In genomic region chr11:12125609-12126149, GRCh38 we compare ENCODE assay signal across 12 cellular contexts. TPM values are rescaled to one million over a fixed set of nuclear protein-coding genes. Genes with fewer than 3 reads are reported as not detected.
A peak's percentile ranks its signal among the peaks of the same experiment; 100 is the strongest.
DNase-seq lines count a peak whose midpoint lies in the region; ATAC-seq, FAIRE-seq and TF ChIP-seq lines count a peak whose summit lies in the region.
"Had no signal": no experiment of that assay in that cellular context is flagged by ENCODE, and none has a peak within 500 bp of the region (broad histone marks: within the 10 kb centered on the region; RNA-seq: fewer than 3 reads in every experiment).

No MANE protein-coding gene starts in this region.

- DNase-seq in A549 (ENCODE audit: low read depth in 1 of 2, low spot score in 1 of 2): no peak
- peak; percentile 29 for DNase-seq in HCT116 (ENCODE audit: low read depth, low spot score)
- DNase-seq in brain microvascular endothelial cell: no peak
- DNase-seq in left lung: no peak
- no peak for DNase-seq in NCI-H146 treated with DMSO at 0.1 percent for 48 hours (lab: John Stamatoyannopoulos, UW; ENCODE audit: unreplicated experiment)
- no peak for DNase-seq in NCI-H345 (lab: John Stamatoyannopoulos, UW)
- DNase-seq in AG20443 (ENCODE audit: low spot score): no peak
- no peak for DNase-seq in NCI-H1436 (lab: John Stamatoyannopoulos, UW)
- DNase-seq: anterior cingulate cortex had no signal

- H3K4me1 ChIP-seq in A549: peaks cover 55% of the 10 kb centered on the region
- H3K4me1 ChIP-seq in HCT116 (ENCODE audit: control insufficient read depth in 1 of 2, insufficient read depth in 2 of 2, low read length in 2 of 2): peaks cover 19 to 57% of the 10 kb centered on the region in 2 experiments
- H3K4me1 ChIP-seq in left lung: peaks cover 31 to 80% of the 10 kb centered on the region in 2 donors
- H3K4me1 ChIP-seq: prostate gland had no signal

- 70% methylated on average over 4 of the region's 4 CpGs for WGBS in A549 (ENCODE audit: missing lambda C conversion rate)

- in situ Hi-C loops in brain microvascular endothelial cell (cut with HindIII; ENCODE audit: low pct_ligation_motif_present, low sequenced_read_pairs): no loop called here

- H4K20me1 ChIP-seq in HCT116 (ENCODE audit: insufficient read depth): no peaks in the 10 kb centered on the region
- H4K20me1 ChIP-seq: BLaER1 had no signal

- no peak for FAIRE-seq in A549 (lab: Jason Lieb, UNC)

- H3K79me2 ChIP-seq in HCT116 (ENCODE audit: insufficient read depth, low read length): peaks cover 7% of the 10 kb centered on the region; the same call in 1 of the 2 replicates

- no peak for TF ChIP-seq POLR2A in A549 (IDR thresholded peaks at IDR 0.05; ENCODE audit: low read length)
- TF ChIP-seq POLR2A in HCT116 (IDR thresholded peaks at IDR 0.05; ENCODE audit: borderline replicate concordance, extremely low read depth, insufficient read depth, insufficient read length): no peak

- RAD21 ChIA-PET in HCT116 (lab: Charles Lee; ENCODE audit: low non-redundant PET in 1 of 2, low total read pairs in 2 of 2, uncharacterized antibody in 2 of 2, unreplicated experiment in 2 of 2): interaction anchor here in 1 of 2 experiments (1.5 kb wide), 1 partner anchor 156 kb away, joined by 3 read pairs; no protein-coding TSS in a partner anchor

- BruUV-seq in HCT116 (replicated peaks; lab: Mats Ljungman, UMichigan): no TSS peak

- H3K4me3 ChIP-seq in A549: no peak overlapping the region
- 0 out of 4 replicates have a peak overlapping the region, but pooled peaks of 1 of the 2 experiments have one; percentile 9 for H3K4me3 ChIP-seq in HCT116 (replicated peaks in 1 of 2; ENCODE audit: low read depth in 1 of 2, low read length in 2 of 2)
- no peak overlapping the region for H3K4me3 ChIP-seq in brain microvascular endothelial cell (ENCODE audit: low read depth, low read length)
- no peak overlapping the region for H3K4me3 ChIP-seq in left lung
- H3K4me3 ChIP-seq: BLaER1, prostate gland had no signal

- no peaks in the 10 kb centered on the region for H3K9me3 ChIP-seq in A549
- no peaks in the 10 kb centered on the region for H3K9me3 ChIP-seq in HCT116 (ENCODE audit: control insufficient read depth in 1 of 2, insufficient read depth in 1 of 2, low read depth in 1 of 2, low read length in 2 of 2)
- H3K9me3 ChIP-seq in left lung: no peaks in the 10 kb centered on the region
- H3K9me3 ChIP-seq: BLaER1, prostate gland had no signal

- CTCF ChIA-PET in A549 (lab: Yijun Ruan, JAX) (interaction anchor here (0.7 to 2.2 kb wide), 6 partner anchors 22 to 156 kb away, joined by 3 to 14 read pairs (median 4); no protein-coding TSS in a partner anchor), HCT116 (lab: Charles Lee) (interaction anchor here (0.9 kb wide), 1 partner anchor 156 kb away, joined by 3 read pairs; no protein-coding TSS in a partner anchor)

- peak overlapping the region; percentile 38 for H3K9ac ChIP-seq in HCT116 (ENCODE audit: low read length)
- H3K9ac ChIP-seq: BLaER1 had no signal

- H3K27me3 ChIP-seq in HCT116 (ENCODE audit: insufficient read depth, low read length): no peaks in the 10 kb centered on the region
- H3K27me3 ChIP-seq in brain microvascular endothelial cell (replicated peaks): no peaks in the 10 kb centered on the region
- no peaks in the 10 kb centered on the region for H3K27me3 ChIP-seq in left lung
- H3K27me3 ChIP-seq: BLaER1 had no signal

- TF ChIP-seq RAD21 in A549 (conservative IDR thresholded peaks at IDR 0.05 in 1 of 2, IDR thresholded peaks at IDR 0.05 in 1 of 2) (no peak), HCT116 (IDR thresholded peaks at IDR 0.05; ENCODE audit: low read depth) (no peak)

- H3K36me3 ChIP-seq in HCT116 (ENCODE audit: control insufficient read depth in 1 of 2, insufficient read depth in 2 of 2, low read length in 2 of 2) (no peaks in the 10 kb centered on the region), brain microvascular endothelial cell (replicated peaks) (peaks cover 73% of the 10 kb centered on the region), left lung (no peaks in the 10 kb centered on the region)
- H3K36me3 ChIP-seq: BLaER1, prostate gland had no signal

- no peak for ATAC-seq in A549
- peak; percentile 77 for ATAC-seq in HCT116
- peak; percentile 74 for ATAC-seq in left lung
- ATAC-seq: stimulated activated memory B cell treated with anti-CD40 and anti-IgM and Interleukin-4, amounts not matched to agents 10 μg/mL and 1 μg/mL and 100 μg/mL, for 72 hours had no signal

- H3K4me2 ChIP-seq in A549 (peak overlapping the region; percentile 28; the same call in 2 of the 3 replicates), HCT116 (ENCODE audit: low read length) (peak overlapping the region; percentile 65)

- POLR2A ChIA-PET in A549 (lab: Yijun Ruan, JAX) (no interaction called here), HCT116 (lab: Charles Lee) (interaction anchor here (1.0 to 1.2 kb wide), 3 partner anchors 25 to 38 kb away, joined by 3 to 5 read pairs (median 3); no protein-coding TSS in a partner anchor)

- H3K27ac ChIP-seq in A549 (peak overlapping the region; percentile 56 to 73; a peak in 5 of 6 replicates), HCT116 (ENCODE audit: low read depth, low read length) (peak overlapping the region; percentile 36; the same call in 1 of the 2 replicates), brain microvascular endothelial cell (peak overlapping the region; percentile 79), left lung (peak overlapping the region; percentile 41 to 84)
- H3K27ac ChIP-seq: prostate gland had no signal

- intact Hi-C loops in HCT116 (cut with micrococcal nuclease) (no loop called here), left lung (cut with DNase I) (no loop called here)

- no peak for TF ChIP-seq CTCF in A549 (IDR thresholded peaks at IDR 0.05)
- TF ChIP-seq CTCF in HCT116 (IDR thresholded peaks at IDR 0.05 in 2 of 3, conservative IDR thresholded peaks at IDR 0.05 in 1 of 3; ENCODE audit: borderline replicate concordance in 1 of 3, insufficient read depth in 1 of 3, low read depth in 2 of 3, low read length in 2 of 3): no peak
- no peak for TF ChIP-seq CTCF in brain microvascular endothelial cell (IDR thresholded peaks at IDR 0.05; ENCODE audit: low read depth, low read length, missing control alignments)
- no peak for TF ChIP-seq CTCF in left lung (IDR thresholded peaks at IDR 0.05)

- no peak for TF ChIP-seq EP300 in A549 (IDR thresholded peaks at IDR 0.05)

- H2AFZ ChIP-seq in HCT116 (ENCODE audit: low read depth, low read length, poor library complexity, severe bottlenecking): no peak overlapping the region

- no peaks in the 10 kb centered on the region for H3K9me2 ChIP-seq in HCT116 (ENCODE audit: insufficient read depth)

TF ChIP-seq in A549, 52 proteins besides CTCF, POLR2A, EP300 and RAD21:
- TF ChIP-seq ELK1 (IDR thresholded peaks at IDR 0.05; ENCODE audit: low read depth, low read length): no peak
- TF ChIP-seq CBX8 (IDR thresholded peaks at IDR 0.05): no peak
- no peak for TF ChIP-seq HES2 (IDR thresholded peaks at IDR 0.05)
- TF ChIP-seq CHD4 (IDR thresholded peaks at IDR 0.05; ENCODE audit: borderline replicate concordance): no peak
- TF ChIP-seq FOXS1 (CRISPR knock-in tag; IDR thresholded peaks at IDR 0.05): no peak
- no peak for TF ChIP-seq MAFK (IDR thresholded peaks at IDR 0.05; ENCODE audit: partially characterized antibody)
- TF ChIP-seq SMC3 (IDR thresholded peaks at IDR 0.05): no peak

TF ChIP-seq in HCT116, 20 proteins besides CTCF, POLR2A, EP300 and RAD21 (continues in another document):
- TF ChIP-seq ATF3 (IDR thresholded peaks at IDR 0.05) (no peak), EZH2phosphoT487 (IDR thresholded peaks at IDR 0.05; ENCODE audit: borderline replicate concordance) (no peak), SIN3A (IDR thresholded peaks at IDR 0.05; ENCODE audit: low read depth) (no peak), EZH2 (IDR thresholded peaks at IDR 0.05) (no peak), REST (IDR thresholded peaks at IDR 0.05; ENCODE audit: low read depth) (no peak), SP1 (IDR thresholded peaks at IDR 0.05; ENCODE audit: low read depth) (peak; percentile 17; the same call in 1 of the 2 replicates), CEBPB (IDR thresholded peaks at IDR 0.05; ENCODE audit: low read depth) (no peak), POLR2AphosphoS5 (IDR thresholded peaks at IDR 0.05; ENCODE audit: low read depth, low read length) (no peak), FOSL1 (IDR thresholded peaks at IDR 0.05; ENCODE audit: low read depth) (peak; percentile 84)

RNA-seq across cellular contexts. Expression of gene MICAL2, which starts 15.3 kb away (rescaled TPM):
- polyA plus RNA-seq in A549 (2011; rRNA removed) (42.1 and 52.4 TPM in 2 replicates), A549 (2017; fragmentation: RNase III; extraction: RNeasy Plus Mini Kit Qiagen cat#74134 plus additional on column Dnase treatment) (39.8 to 43.6 TPM (median 43.5 TPM) in 3 replicates)
- 19.3 and 22.9 TPM in 2 replicates for polyA plus RNA-seq in A549 (2012; cell fraction: cytosol; rRNA removed)
- polyA plus RNA-seq in A549 (2012; cell fraction: nucleus; rRNA removed): 25.5 and 31.9 TPM in 2 replicates
- polyA minus RNA-seq in A549 (2011; rRNA and poly(A)+ RNA removed): 104 and 112 TPM in 2 replicates
- total RNA-seq in HCT116 (2021; ENCODE audit: unreplicated experiment) (37.4 TPM), left lung (100 to 1,000 TPM; 242 to 293 TPM)
- polyA plus RNA-seq in HCT116 (2012): 31.3 and 42.8 TPM in 2 replicates

Comparison
In these comparisons a context has a peak if more than half of its experiments do, and no peak if none do; other contexts are left out.
1. ATAC-seq: peak in HCT116 (single experiment) and left lung (single experiment); none in A549 (0 of 2).
2. Of the 6 proteins assayed by ChIP-seq in both A549 and HCT116: peak only in A549: none; only in HCT116: MAX; in both: none; in neither: 5.
3. Peak in every context shown above with its lines, with median percentiles within 50 percentile points of each other: H3K27ac ChIP-seq.